Comparison of ENCODE assay signal across 8 cellular contexts in genomic region chr10:102644646-102645387, GRCh38. TPM values are rescaled to one million over a fixed set of nuclear protein-coding genes. Genes with fewer than 3 reads are reported as not detected.
DNase-seq lines count a peak whose midpoint lies in the region; ATAC-seq and FAIRE-seq lines count a peak whose summit lies in the region.

No MANE protein-coding gene starts in this region.

- peak overlapping the region; percentile 99 for H3K27ac ChIP-seq in layer of hippocampus (ENCODE audit: low read depth, low read length)

- no peaks in the 10 kb centered on the region for H3K27me3 ChIP-seq in layer of hippocampus (ENCODE audit: control insufficient read depth, insufficient read depth, low read length)

- DNase-seq in 8988T (peak; percentile 81), GM19239 (ENCODE audit: insufficient read length, low spot score) (no peak), NCI-H2171 (lab: John Stamatoyannopoulos, UW) (peak; percentile 68), cerebellum (ENCODE audit: low spot score) (peak; percentile 62)
- peak; percentile 48 to 77 (median 64) for DNase-seq in activated CD4-positive, CD25-positive, alpha-beta regulatory T cell (lab: John Stamatoyannopoulos, UW)
- DNase-seq in stimulated activated CD4-positive, alpha-beta T cell treated with anti-CD3 and anti-CD28 coated beads, Interleukin-1b, Interleukin-23, amount 100 ng/mL, for 1 hour (ENCODE audit: low read depth in 2 of 2), result peak; percentile 54 to 56

- ATAC-seq in GM21717 (IDR thresholded peaks at IDR 0.05; ENCODE audit: unreplicated experiment), result no peak

- peak; percentile 14 for FAIRE-seq in GM19239 (lab: Jason Lieb, UNC)

RNA-seq across cellular contexts. Expression of gene TRIM8, which starts 0.5 kb away (rescaled TPM):
- total RNA-seq in cerebellum, result 50.3 TPM
